Comparison of ENCODE assay signal across 34 cellular contexts in genomic region chr22:32466496-32466895, GRCh38. TPM values are rescaled to one million over a fixed set of nuclear protein-coding genes. Genes with fewer than 3 reads are reported as not detected.
"Had no signal": no experiment of that assay in that cellular context is flagged by ENCODE, and none has a peak within 500 bp of the region (broad histone marks: within the 10 kb centered on the region; RNA-seq: fewer than 3 reads in every experiment).

No MANE protein-coding gene starts in this region.

- H3K4me3 ChIP-seq: colonic mucosa, dorsolateral prefrontal cortex, esophagus squamous epithelium, gastroesophageal sphincter, heart right ventricle, lower lobe of right lung, mucosa of descending colon, right lobe of liver, skin epidermis, stomach, suprapubic skin, tibial nerve had no signal

- H3K4me1 Mint-ChIP-seq: activated CD4-positive, alpha-beta T cell treated with anti-CD3 and anti-CD28 coated beads, Interleukin-2, amount 10 ng/mL, durations not matched to agents 7 days and 5 days; activated CD8-positive, alpha-beta memory T cell treated with anti-CD3 and anti-CD28 coated beads, Interleukin-2, amount 10 ng/mL, durations not matched to agents 7 days and 5 days; activated naive CD4-positive, alpha-beta T cell treated with anti-CD3 and anti-CD28 coated beads, Interleukin-2, amount 50 U/mL, for 24 hours; central memory CD8-positive, alpha-beta T cell; nephron progenitor cell; stimulated activated memory B cell treated with anti-CD40 and anti-IgM and Interleukin-4, amounts not matched to agents 10 μg/mL and 1 μg/mL and 100 μg/mL, for 72 hours had no signal

- DNase-seq: activated CD4-positive, alpha-beta T cell treated with anti-CD3 and anti-CD28 coated beads, Interleukin-2, amount 10 ng/mL, durations not matched to agents 7 days and 5 days; activated CD4-positive, CD25-positive, alpha-beta regulatory T cell treated with anti-CD3 and anti-CD28 coated beads, Interleukin-2, amount 50 U/mL, for 72 hours; activated CD8-positive, alpha-beta memory T cell treated with anti-CD3 and anti-CD28 coated beads, Interleukin-2, amount 10 ng/mL, durations not matched to agents 7 days and 5 days; activated CD8-positive, alpha-beta T cell treated with anti-CD3 and anti-CD28 coated beads for 36 hours; activated gamma-delta T cell treated with Interleukin-2 at 50 U/mL for 16 hours; aorta; brain microvascular endothelial cell; colonic mucosa; dorsolateral prefrontal cortex; effector memory CD8-positive, alpha-beta T cell; esophagus squamous epithelium; heart right ventricle; lower lobe of right lung; mesendoderm; mucosa of descending colon; nephron progenitor cell; right lobe of liver; stimulated activated CD4-positive, alpha-beta T cell treated with anti-CD3 and anti-CD28 coated beads, Interleukin-2, amount 100 ng/mL, for 24 hours; stomach; T-helper 1 cell; WERI-Rb-1 had no signal

- H3K4me3 Mint-ChIP-seq: activated CD4-positive, alpha-beta T cell treated with anti-CD3 and anti-CD28 coated beads, Interleukin-2, amount 10 ng/mL, durations not matched to agents 7 days and 5 days; activated CD8-positive, alpha-beta memory T cell treated with anti-CD3 and anti-CD28 coated beads, Interleukin-2, amount 10 ng/mL, durations not matched to agents 7 days and 5 days; activated CD8-positive, alpha-beta T cell treated with anti-CD3 and anti-CD28 coated beads for 36 hours; activated naive CD4-positive, alpha-beta T cell treated with anti-CD3 and anti-CD28 coated beads, Interleukin-2, amount 50 U/mL, for 24 hours; activated T-helper 1 cell treated with anti-CD3 and anti-CD28 coated beads, Interleukin-12 subunit alpha, Interleukin-12 subunit beta, Interleukin-2, Interleukin-4 antibody, amounts not matched to agents 30 ng/mL and 10 ng/mL and 1 ng/mL, durations not matched to agents 14 hours and 24 hours and 36 hours; central memory CD8-positive, alpha-beta T cell; effector memory CD8-positive, alpha-beta T cell; nephron progenitor cell; stimulated activated memory B cell treated with anti-CD40 and anti-IgM and Interleukin-4, amounts not matched to agents 10 μg/mL and 1 μg/mL and 100 μg/mL, for 72 hours had no signal

- H3K27me3 ChIP-seq: dorsolateral prefrontal cortex, right lobe of liver, suprapubic skin had no signal

- H3K36me3 ChIP-seq: brain microvascular endothelial cell, colonic mucosa, esophagus squamous epithelium, gastroesophageal sphincter, heart right ventricle, lower lobe of right lung, right lobe of liver, stomach, suprapubic skin, tibial nerve, WERI-Rb-1 had no signal

- H3K9me3 ChIP-seq: colonic mucosa, esophagus squamous epithelium, gastroesophageal sphincter, heart right ventricle, lower lobe of right lung, mucosa of descending colon, right lobe of liver, stomach, suprapubic skin, tibial nerve had no signal

- H3K4me1 ChIP-seq: colonic mucosa, esophagus squamous epithelium, gastroesophageal sphincter, heart right ventricle, lower lobe of right lung, parathyroid adenoma, right lobe of liver, stomach, suprapubic skin, tibial nerve had no signal

- H3K36me3 Mint-ChIP-seq: activated CD8-positive, alpha-beta memory T cell treated with anti-CD3 and anti-CD28 coated beads, Interleukin-2, amount 10 ng/mL, durations not matched to agents 7 days and 5 days; activated naive CD4-positive, alpha-beta T cell treated with anti-CD3 and anti-CD28 coated beads, Interleukin-2, amount 50 U/mL, for 24 hours; stimulated activated memory B cell treated with anti-CD40 and anti-IgM and Interleukin-4, amounts not matched to agents 10 μg/mL and 1 μg/mL and 100 μg/mL, for 72 hours had no signal

- FAIRE-seq: endothelial cell of umbilical vein, keratinocyte, TTC549 had no signal

- H3K27ac Mint-ChIP-seq: activated CD4-positive, alpha-beta T cell treated with anti-CD3 and anti-CD28 coated beads, Interleukin-2, amount 10 ng/mL, durations not matched to agents 7 days and 5 days; activated CD8-positive, alpha-beta memory T cell treated with anti-CD3 and anti-CD28 coated beads, Interleukin-2, amount 10 ng/mL, durations not matched to agents 7 days and 5 days; activated CD8-positive, alpha-beta T cell treated with anti-CD3 and anti-CD28 coated beads for 36 hours; activated naive CD4-positive, alpha-beta T cell treated with anti-CD3 and anti-CD28 coated beads, Interleukin-2, amount 50 U/mL, for 24 hours; activated T-helper 1 cell treated with anti-CD3 and anti-CD28 coated beads, Interleukin-12 subunit alpha, Interleukin-12 subunit beta, Interleukin-2, Interleukin-4 antibody, amounts not matched to agents 30 ng/mL and 10 ng/mL and 1 ng/mL, durations not matched to agents 14 hours and 24 hours and 36 hours; effector memory CD8-positive, alpha-beta T cell; nephron progenitor cell; stimulated activated memory B cell treated with anti-CD40 and anti-IgM and Interleukin-4, amounts not matched to agents 10 μg/mL and 1 μg/mL and 100 μg/mL, for 72 hours had no signal

- H3K9me3 Mint-ChIP-seq: activated CD4-positive, alpha-beta T cell treated with anti-CD3 and anti-CD28 coated beads, Interleukin-2, amount 10 ng/mL, durations not matched to agents 7 days and 5 days; activated CD8-positive, alpha-beta T cell treated with anti-CD3 and anti-CD28 coated beads for 36 hours; activated naive CD4-positive, alpha-beta T cell treated with anti-CD3 and anti-CD28 coated beads, Interleukin-2, amount 50 U/mL, for 24 hours; activated T-helper 1 cell treated with anti-CD3 and anti-CD28 coated beads, Interleukin-12 subunit alpha, Interleukin-12 subunit beta, Interleukin-2, Interleukin-4 antibody, amounts not matched to agents 30 ng/mL and 10 ng/mL and 1 ng/mL, durations not matched to agents 14 hours and 24 hours and 36 hours; central memory CD8-positive, alpha-beta T cell; effector memory CD8-positive, alpha-beta T cell; nephron progenitor cell; stimulated activated memory B cell treated with anti-CD40 and anti-IgM and Interleukin-4, amounts not matched to agents 10 μg/mL and 1 μg/mL and 100 μg/mL, for 72 hours had no signal

- H3K27ac ChIP-seq: brain microvascular endothelial cell, colonic mucosa, dorsolateral prefrontal cortex, esophagus squamous epithelium, gastroesophageal sphincter, heart right ventricle, lower lobe of right lung, parathyroid adenoma, right lobe of liver, skin epidermis, stomach, suprapubic skin, tibial nerve, WERI-Rb-1 had no signal

RNA-seq across cellular contexts. Expression of gene BPIFC, which starts 2.2 kb away (rescaled TPM):
- total RNA-seq: activated CD4-positive, alpha-beta T cell treated with anti-CD3 and anti-CD28 coated beads, Interleukin-2, amount 10 ng/mL, durations not matched to agents 7 days and 5 days; activated CD8-positive, alpha-beta memory T cell treated with anti-CD3 and anti-CD28 coated beads, Interleukin-2, amount 10 ng/mL, durations not matched to agents 7 days and 5 days; activated CD8-positive, alpha-beta T cell treated with anti-CD3 and anti-CD28 coated beads for 36 hours; activated T-helper 1 cell treated with anti-CD3 and anti-CD28 coated beads, Interleukin-12 subunit alpha, Interleukin-12 subunit beta, Interleukin-2, Interleukin-4 antibody, amounts not matched to agents 30 ng/mL and 10 ng/mL and 1 ng/mL, durations not matched to agents 14 hours and 24 hours and 36 hours; aorta; colonic mucosa; endothelial cell of umbilical vein; gastroesophageal sphincter; heart right ventricle; left lobe of liver; lower lobe of right lung; mucosa of descending colon; right lobe of liver; stomach; tibial nerve had no signal
